Comparison of ENCODE assay signal across 9 cellular contexts in the genomic region with DNA sequence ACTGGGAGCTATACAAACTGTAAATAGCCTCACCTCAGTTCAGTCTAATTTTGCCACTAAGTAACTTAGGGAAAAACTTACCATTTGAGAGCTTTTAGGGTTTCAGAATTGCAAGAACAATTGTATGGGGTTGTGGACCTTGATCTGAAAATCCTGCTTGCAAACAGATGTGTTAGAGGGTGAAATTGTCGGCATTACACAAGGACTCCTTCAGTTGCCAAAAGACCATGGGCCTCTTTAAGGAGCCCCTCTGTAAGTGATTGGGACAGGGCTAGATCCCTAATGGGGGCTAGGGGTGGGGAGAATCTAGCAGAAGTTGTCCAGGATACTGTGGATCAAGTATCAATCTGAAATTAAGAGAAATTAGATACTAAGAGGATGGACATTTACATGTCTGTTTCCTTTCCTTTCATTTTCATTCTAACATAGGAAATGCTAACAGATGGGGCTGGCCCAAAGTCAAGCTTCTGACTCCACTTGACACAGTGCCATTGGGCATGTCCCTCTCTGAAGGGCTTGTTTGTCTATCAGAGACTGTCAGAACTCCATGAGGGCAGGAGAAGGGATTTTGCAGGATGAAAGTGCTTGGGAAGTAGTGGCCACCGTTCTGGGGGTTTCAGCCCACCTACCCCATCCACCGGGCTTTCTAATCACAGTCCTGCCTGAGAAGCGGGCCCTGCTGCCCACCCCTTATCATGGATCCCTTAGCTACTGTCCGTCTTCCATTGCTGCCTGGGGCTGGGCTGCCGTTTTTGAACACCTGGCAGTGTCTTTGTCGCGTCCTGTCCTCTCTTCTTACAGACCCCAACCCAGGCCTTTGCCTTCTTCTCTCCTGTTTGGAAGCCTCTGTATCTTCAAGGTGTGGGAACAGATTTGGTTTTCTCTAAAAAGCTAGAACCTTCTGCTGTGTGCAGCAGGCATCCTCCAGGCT. TPM values are rescaled to one million over a fixed set of nuclear protein-coding genes. Genes with fewer than 3 reads are reported as not detected.
DNase-seq lines count a peak whose midpoint lies in the region; ATAC-seq and TF ChIP-seq lines count a peak whose summit lies in the region.
"Had no signal": no experiment of that assay in that cellular context is flagged by ENCODE, and none has a peak within 500 bp of the region (broad histone marks: within the 10 kb centered on the region; RNA-seq: fewer than 3 reads in every experiment).

No MANE protein-coding gene starts in this region.

- H3K27me3 ChIP-seq in lung (ENCODE audit: control insufficient read depth, insufficient read depth) (no peaks in the 10 kb centered on the region), upper lobe of left lung (no peaks in the 10 kb centered on the region)

- no peaks in the 10 kb centered on the region for H3K9me3 ChIP-seq in lung (ENCODE audit: control insufficient read depth in 2 of 2, insufficient read depth in 1 of 2, low read length in 1 of 2)
- H3K9me3 ChIP-seq in upper lobe of left lung, result no peaks in the 10 kb centered on the region
- H3K9me3 ChIP-seq: A549 had no signal

- no peak overlapping the region for H3K4me3 ChIP-seq in lung
- H3K4me3 ChIP-seq in upper lobe of left lung, result peak overlapping the region in 2 of 4 donors; percentile 2 to 26
- H3K4me3 ChIP-seq: A549 had no signal

- peak overlapping the region; percentile 28 to 76 for H3K27ac ChIP-seq in lung (ENCODE audit: low read depth in 1 of 2, low read length in 1 of 2)
- H3K27ac ChIP-seq in upper lobe of left lung, result peak overlapping the region in 3 of 4 donors; percentile 32 to 54 (median 52)
- H3K27ac ChIP-seq: A549 had no signal

- no peak for TF ChIP-seq EP300 in upper lobe of left lung (IDR thresholded peaks at IDR 0.05)

- ATAC-seq in lung (ENCODE audit: insufficient read depth, low FRiP score) (no peak), upper lobe of left lung (ENCODE audit: low FRiP score in 2 of 2) (peak in 1 of 2 donors; percentile 57), GM19035 (IDR thresholded peaks at IDR 0.05; ENCODE audit: unreplicated experiment) (no peak), GM18868 (IDR thresholded peaks at IDR 0.05; ENCODE audit: unreplicated experiment) (no peak)
- ATAC-seq: A549 had no signal

- no peak for TF ChIP-seq POLR2A in upper lobe of left lung (IDR thresholded peaks at IDR 0.05)

- DNase-seq in NCI-H1092 treated with DMSO at 0.1 percent for 48 hours (lab: John Stamatoyannopoulos, UW) (peak; percentile 37), NCI-H1092 (lab: John Stamatoyannopoulos, UW) (no peak), dermis blood vessel endothelial cell (peak; percentile 53), lung (ENCODE audit: low spot score) (peak; percentile 50), upper lobe of left lung (peak in 1 of 2 donors; percentile 34), RKO (ENCODE audit: low spot score) (no peak)

- peaks cover 0 to 8% of the 10 kb centered on the region in 2 donors for H3K4me1 ChIP-seq in lung (ENCODE audit: control insufficient read depth in 2 of 2, insufficient read depth in 2 of 2, low read length in 2 of 2)
- peaks cover 4 to 19% (median 7%) of the 10 kb centered on the region in 4 donors for H3K4me1 ChIP-seq in upper lobe of left lung
- H3K4me1 ChIP-seq: A549 had no signal

- 65 to 76% methylated on average over 8 of the region's 8 CpGs for WGBS in lung, 2 donors
- 56 to 66% methylated on average over 8 of the region's 8 CpGs for WGBS in upper lobe of left lung, 2 donors

- TF ChIP-seq CTCF in lung (IDR thresholded peaks at IDR 0.05; ENCODE audit: control extremely low read depth, extremely low read depth) (no peak), upper lobe of left lung (IDR thresholded peaks at IDR 0.05) (no peak)

- H3K36me3 ChIP-seq in lung (ENCODE audit: control insufficient read depth in 2 of 2, insufficient read depth in 2 of 2, low read length in 2 of 2) (no peaks in the 10 kb centered on the region), upper lobe of left lung (no peaks in the 10 kb centered on the region)

RNA-seq across cellular contexts. Expression of a gene that starts 54.7 kb away (rescaled TPM):
- 0.19 and 0.34 TPM in 2 replicates for total RNA-seq in dermis blood vessel endothelial cell
- total RNA-seq in lung, result under 1 TPM; 0.51 to 0.58 TPM
- polyA plus RNA-seq in lung, result under 1 TPM; 0.09 to 0.45 TPM
- total RNA-seq in upper lobe of left lung, result under 1 TPM in 5 of 6 donors, not detected in 1; under 0.01 to 0.98 (median 0.20) TPM
- polyA plus RNA-seq: A549 had no signal

Comparison
In these comparisons a context has a peak if more than half of its experiments do, and no peak if none do; other contexts are left out.
1. DNase-seq: peak in NCI-H1092 treated with DMSO at 0.1 percent for 48 hours (single experiment), dermis blood vessel endothelial cell (single experiment) and lung (single experiment); none in NCI-H1092 (single experiment) and RKO (single experiment).